ENCODE assay signal across 26 cellular contexts in the genomic region with DNA sequence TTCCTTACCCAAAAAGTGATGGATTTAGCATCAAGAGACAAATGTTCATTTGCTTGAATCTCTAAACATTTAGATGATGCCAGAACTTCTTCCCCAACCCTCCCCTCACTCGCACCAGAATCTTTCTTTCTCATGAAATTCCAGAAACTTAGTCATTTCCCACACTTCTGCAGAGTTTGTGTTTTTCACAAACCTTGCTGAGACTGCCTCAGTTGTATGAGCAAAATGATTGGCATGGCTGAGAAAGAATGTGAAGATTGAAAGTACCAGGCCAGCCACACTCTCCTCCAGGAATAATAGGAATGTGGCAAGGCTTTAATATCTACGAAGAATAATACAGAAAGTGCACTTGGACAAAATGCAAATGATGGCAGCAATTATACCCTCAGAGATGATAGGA.
DNase-seq lines count a peak whose midpoint lies in the region; ATAC-seq and TF ChIP-seq lines count a peak whose summit lies in the region.
"Had no signal": no experiment of that assay in that cellular context is flagged by ENCODE, and none has a peak within 500 bp of the region (broad histone marks: within the 10 kb centered on the region; RNA-seq: fewer than 3 reads in every experiment).

No MANE protein-coding gene starts in this region.

- no peak for TF ChIP-seq CTCF in MCF 10A (IDR thresholded peaks at IDR 0.05; ENCODE audit: unreplicated experiment)
- no peak for TF ChIP-seq CTCF in mammary epithelial cell (conservative IDR thresholded peaks at IDR 0.05 in 1 of 2, IDR thresholded peaks at IDR 0.05 in 1 of 2; ENCODE audit: extremely low read depth in 1 of 2, insufficient read depth in 1 of 2, low read depth in 1 of 2, low read length in 2 of 2)
- TF ChIP-seq CTCF in astrocyte of the spinal cord (IDR thresholded peaks at IDR 0.05; ENCODE audit: low read depth, low read length), result no peak

- no peaks in the 10 kb centered on the region for H3K79me2 ChIP-seq in mammary epithelial cell (ENCODE audit: insufficient read depth, low read length)

- no peaks in the 10 kb centered on the region for H3K27me3 Mint-ChIP-seq in MCF 10A (ENCODE audit: insufficient read depth, unreplicated experiment)
- H3K27me3 Mint-ChIP-seq: activated CD4-positive, alpha-beta memory T cell treated with anti-CD3 and anti-CD28 coated beads for 36 hours; stimulated activated naive CD8-positive, alpha-beta T cell treated with anti-CD3 and anti-CD28 coated beads, Interleukin-15, amount 100 ng/mL, for 72 hours had no signal

- no peak overlapping the region for H3K27ac Mint-ChIP-seq in MCF 10A (ENCODE audit: low read depth, unreplicated experiment)
- H3K27ac Mint-ChIP-seq: activated CD4-positive, alpha-beta memory T cell treated with anti-CD3 and anti-CD28 coated beads for 36 hours; nephron progenitor cell; stimulated activated naive CD8-positive, alpha-beta T cell treated with anti-CD3 and anti-CD28 coated beads, Interleukin-15, amount 100 ng/mL, for 72 hours; T-helper 2 cell treated with Interferon-gamma antibody and Interleukin-4, amounts not matched to agents 5 μg/mL and 100 μg/mL, for 36 hours had no signal

- no peak for ATAC-seq in GM21576 (IDR thresholded peaks at IDR 0.05; ENCODE audit: unreplicated experiment)
- no peak for ATAC-seq in GM18870 (IDR thresholded peaks at IDR 0.05; ENCODE audit: unreplicated experiment)
- no peak for ATAC-seq in GM21786 (IDR thresholded peaks at IDR 0.05; ENCODE audit: unreplicated experiment)
- ATAC-seq: left lobe of liver; SK-N-SH treated with all-trans-retinoic acid at 6 μM for 48 hours; stimulated activated naive CD8-positive, alpha-beta T cell treated with anti-CD3 and anti-CD28 coated beads, Interleukin-15, amount 100 ng/mL, for 72 hours had no signal

- no peak overlapping the region for H3K4me3 Mint-ChIP-seq in MCF 10A (ENCODE audit: unreplicated experiment)
- H3K4me3 Mint-ChIP-seq: activated CD4-positive, alpha-beta memory T cell treated with anti-CD3 and anti-CD28 coated beads for 36 hours; nephron progenitor cell; stimulated activated naive CD8-positive, alpha-beta T cell treated with anti-CD3 and anti-CD28 coated beads, Interleukin-15, amount 100 ng/mL, for 72 hours; T-helper 2 cell treated with Interferon-gamma antibody and Interleukin-4, amounts not matched to agents 5 μg/mL and 100 μg/mL, for 36 hours had no signal

- H3K9me3 Mint-ChIP-seq in MCF 10A (ENCODE audit: unreplicated experiment), result no peaks in the 10 kb centered on the region
- H3K9me3 Mint-ChIP-seq: nephron progenitor cell had no signal

- peaks cover 21% of the 10 kb centered on the region for H3K4me1 Mint-ChIP-seq in MCF 10A (ENCODE audit: insufficient read depth, unreplicated experiment)
- H3K4me1 Mint-ChIP-seq: nephron progenitor cell; stimulated activated naive CD8-positive, alpha-beta T cell treated with anti-CD3 and anti-CD28 coated beads, Interleukin-15, amount 100 ng/mL, for 72 hours had no signal

- H3K27me3 ChIP-seq in mammary epithelial cell (ENCODE audit: insufficient read depth, low read length), result no peaks in the 10 kb centered on the region
- H3K27me3 ChIP-seq: esophagus muscularis mucosa had no signal

- BruUV-seq in MCF 10A (replicated peaks; lab: Mats Ljungman, UMichigan) (no TSS peak), mammary epithelial cell (replicated peaks; lab: Mats Ljungman, UMichigan) (no TSS peak)

- DNase-seq in MCF 10A (ENCODE audit: unreplicated experiment), result peak; percentile 63
- no peak for DNase-seq in mammary epithelial cell
- DNase-seq in astrocyte of the spinal cord (ENCODE audit: low read depth, low spot score), result peak; percentile 73
- DNase-seq in kidney tubule cell (ENCODE audit: low spot score), result peak; percentile 79
- DNase-seq in AML-193 (lab: John Stamatoyannopoulos, UW), result no peak
- DNase-seq: activated CD4-positive, alpha-beta memory T cell treated with anti-CD3 and anti-CD28 coated beads for 36 hours; activated T-cell treated with anti-CD3 and anti-CD28 coated beads for 4 hours; cerebellar nuclear complex; effector memory CD4-positive, alpha-beta T cell; glutamatergic neuron; NCI-H1105; NCI-H2081 treated with DMSO at 0.1 percent for 48 hours; NCI-H510A; nephron progenitor cell; stimulated activated CD4-positive, alpha-beta T cell treated with anti-CD3 and anti-CD28 coated beads, Interleukin-4, amount 100 ng/mL, for 24 hours; stimulated activated naive CD8-positive, alpha-beta T cell treated with anti-CD3 and anti-CD28 coated beads, Interleukin-15, amount 100 ng/mL, for 72 hours had no signal

- no peak overlapping the region for H2AFZ ChIP-seq in mammary epithelial cell (ENCODE audit: low read depth, low read length)

- 4% methylated on average over 2 of the region's 2 CpGs for WGBS in mammary epithelial cell (ENCODE audit: low coverage, missing lambda C conversion rate)

- H3K4me3 ChIP-seq in mammary epithelial cell (replicated peaks in 1 of 3; ENCODE audit: insufficient read depth in 1 of 3, low read depth in 2 of 3, low read length in 3 of 3) (no peak overlapping the region), astrocyte of the spinal cord (ENCODE audit: low read depth, low read length) (no peak overlapping the region)
- H3K4me3 ChIP-seq: esophagus muscularis mucosa, prostate gland had no signal

- H3K9ac ChIP-seq in mammary epithelial cell (ENCODE audit: insufficient read depth, low read length), result no peak overlapping the region

- no peaks in the 10 kb centered on the region for H4K20me1 ChIP-seq in mammary epithelial cell (ENCODE audit: insufficient read depth, low read length)

- dilution Hi-C loops in mammary epithelial cell (cut with HindIII; ENCODE audit: low sequenced_read_pairs), result no loop called here

- H3K4me1 ChIP-seq in mammary epithelial cell (ENCODE audit: insufficient read depth, low read length), result no peaks in the 10 kb centered on the region
- H3K4me1 ChIP-seq: prostate gland had no signal

- no peaks in the 10 kb centered on the region for H3K36me3 ChIP-seq in mammary epithelial cell (ENCODE audit: insufficient read depth, low read length)
- H3K36me3 ChIP-seq: esophagus muscularis mucosa, prostate gland had no signal

- CTCF ChIA-PET in MCF 10A (lab: Yijun Ruan, JAX) (no interaction called here), mammary epithelial cell (lab: Charles Lee; ENCODE audit: low non-redundant PET) (no interaction called here)

- peaks cover 3% of the 10 kb centered on the region for H3K9me3 ChIP-seq in mammary epithelial cell (replicated peaks; ENCODE audit: insufficient read depth, low read length)
- H3K9me3 ChIP-seq: esophagus muscularis mucosa, prostate gland had no signal

- no peaks in the 10 kb centered on the region for H3K36me3 Mint-ChIP-seq in MCF 10A (ENCODE audit: insufficient read depth, unreplicated experiment)
- H3K36me3 Mint-ChIP-seq: activated CD4-positive, alpha-beta memory T cell treated with anti-CD3 and anti-CD28 coated beads for 36 hours had no signal

- intact Hi-C loops in MCF 10A (cut with micrococcal nuclease) (no loop called here), mammary epithelial cell (cut with micrococcal nuclease) (no loop called here)

- H3K4me2 ChIP-seq in mammary epithelial cell (ENCODE audit: insufficient read depth, low read depth, low read length), result no peak overlapping the region

- no peak overlapping the region for H3K27ac ChIP-seq in mammary epithelial cell (ENCODE audit: insufficient read depth, low read depth, low read length)
- H3K27ac ChIP-seq: 22Rv1, C4-2B, esophagus muscularis mucosa, prostate gland had no signal

- in situ Hi-C loops in mammary epithelial cell (cut with MboI; ENCODE audit: low sequenced_read_pairs in 2 of 2) (no loop called here), astrocyte of the spinal cord (cut with HindIII; ENCODE audit: low sequenced_read_pairs) (no loop called here)

- POLR2A ChIA-PET in MCF 10A (lab: Yijun Ruan, JAX), result no interaction called here

Comparison
In these comparisons a context has a peak if more than half of its experiments do, and no peak if none do; other contexts are left out.
1. DNase-seq: peak in MCF 10A (single experiment), astrocyte of the spinal cord (single experiment) and kidney tubule cell (single experiment); none in mammary epithelial cell (single experiment) and AML-193 (0 of 2).